In genomic region chr13:111399334-111399733, GRCh38 we compare ENCODE assay signal across 26 cellular contexts.
"Had no signal": no experiment of that assay in that cellular context is flagged by ENCODE, and none has a peak within 500 bp of the region (broad histone marks: within the 10 kb centered on the region; RNA-seq: fewer than 3 reads in every experiment).

No MANE protein-coding gene starts in this region.

- H3K27ac ChIP-seq: brain microvascular endothelial cell, ovary, right lobe of liver, skin epidermis, upper lobe of right lung, WERI-Rb-1 had no signal

- H3K27me3 ChIP-seq: brain microvascular endothelial cell, ovary, right lobe of liver, upper lobe of right lung had no signal

- FAIRE-seq: astrocyte had no signal

- H3K36me3 ChIP-seq: brain microvascular endothelial cell, ovary, right lobe of liver, upper lobe of right lung, WERI-Rb-1 had no signal

- H3K9me3 ChIP-seq: ovary, right lobe of liver, upper lobe of right lung had no signal

- H3K4me3 ChIP-seq: ovary, right lobe of liver, skin epidermis, upper lobe of right lung had no signal

- H3K4me1 ChIP-seq: right lobe of liver, upper lobe of right lung had no signal

- ATAC-seq: activated CD4-positive, CD25-positive, alpha-beta regulatory T cell treated with anti-CD3 and anti-CD28 coated beads, Interleukin-2, amount 50 U/mL, for 24 hours; esophagus mucosa; left ventricle myocardium superior; naive thymus-derived CD4-positive, alpha-beta T cell; right lobe of liver; stimulated activated memory B cell treated with anti-CD40 and anti-IgM and Interleukin-4, amounts not matched to agents 10 μg/mL and 1 μg/mL and 100 μg/mL, for 72 hours; stimulated activated naive CD8-positive, alpha-beta T cell treated with anti-CD3 and anti-CD28 coated beads, Interleukin-15, amount 100 ng/mL, for 72 hours; upper lobe of right lung had no signal

- DNase-seq: activated CD4-positive, alpha-beta memory T cell treated with anti-CD3 and anti-CD28 coated beads for 36 hours; activated CD4-positive, alpha-beta T cell treated with anti-CD3 and anti-CD28 coated beads, Interleukin-2, amount 10 ng/mL, durations not matched to agents 24 days and 14 days; activated effector memory CD4-positive, alpha-beta T cell treated with anti-CD3 and anti-CD28 coated beads, Interleukin-2, amount 50 U/mL, for 16 hours; activated naive CD8-positive, alpha-beta T cell treated with anti-CD3 and anti-CD28 coated beads, Interleukin-2, amount 10 ng/mL, durations not matched to agents 7 days and 5 days; activated T-cell treated with anti-CD3 and anti-CD28 coated beads for 4 hours; brain microvascular endothelial cell; caudate nucleus; hypothalamus; kidney glomerular epithelial cell; left ventricle myocardium superior; midbrain; stimulated activated CD4-positive, alpha-beta T cell treated with anti-CD3 and anti-CD28 coated beads, Interleukin-4, amount 100 ng/mL, for 4 hours; stimulated activated CD8-positive, alpha-beta memory T cell treated with anti-CD3 and anti-CD28 coated beads, Interleukin-4, amount 100 ng/mL, for 48 hours; stimulated activated naive CD8-positive, alpha-beta T cell treated with anti-CD3 and anti-CD28 coated beads, Interleukin-15, amount 100 ng/mL, for 72 hours; substantia nigra; T-helper 1 cell; WERI-Rb-1 had no signal
